25 cellular contexts compared by ENCODE assay signal in the genomic region with DNA sequence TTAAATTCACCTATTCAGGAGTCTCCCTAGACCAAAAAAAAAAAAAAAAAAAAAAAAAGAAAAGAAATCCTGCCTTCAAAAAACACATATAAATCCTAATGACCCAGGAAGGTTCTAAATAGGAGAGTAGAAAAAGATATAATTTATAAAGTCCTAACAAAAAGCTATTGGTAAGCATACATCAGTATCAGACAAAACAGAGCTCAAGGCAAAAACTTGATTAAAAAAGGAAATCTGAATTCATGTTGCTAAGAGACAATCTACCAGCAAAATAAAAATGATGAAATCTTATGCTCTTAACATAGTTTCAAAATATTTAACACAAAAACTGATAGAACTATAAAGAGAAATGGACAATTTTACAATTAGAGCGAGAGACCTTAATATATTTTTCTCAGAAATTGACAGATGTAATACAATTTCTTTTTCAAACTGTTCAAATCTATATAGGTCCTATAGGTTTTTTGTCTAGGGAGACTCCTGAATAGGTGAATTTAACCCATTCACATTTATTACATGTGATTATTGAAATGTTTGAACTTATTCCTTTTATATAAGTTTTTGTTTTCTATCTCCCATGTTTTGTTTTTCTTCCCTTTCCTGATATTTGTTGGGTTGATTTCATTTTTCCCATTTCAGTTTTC. TPM values are rescaled to one million over a fixed set of nuclear protein-coding genes. Genes with fewer than 3 reads are reported as not detected.
DNase-seq lines count a peak whose midpoint lies in the region; ATAC-seq, FAIRE-seq and TF ChIP-seq lines count a peak whose summit lies in the region.
"Had no signal": no experiment of that assay in that cellular context is flagged by ENCODE, and none has a peak within 500 bp of the region (broad histone marks: within the 10 kb centered on the region; RNA-seq: fewer than 3 reads in every experiment).

No MANE protein-coding gene starts in this region.

- no peak overlapping the region for H3K4me3 ChIP-seq in kidney (ENCODE audit: low read length in 2 of 2)
- H3K4me3 ChIP-seq: A549, BLaER1 had no signal

- intact Hi-C loops in kidney (cut with DNase I), result no loop called here

- TF ChIP-seq CTCF in kidney (IDR thresholded peaks at IDR 0.05; ENCODE audit: borderline replicate concordance, extremely low read depth, insufficient read depth), result no peak

- H3K4me1 ChIP-seq in kidney (ENCODE audit: control insufficient read depth in 1 of 2, insufficient read depth in 1 of 2, low read depth in 1 of 2, low read length in 2 of 2), result no peaks in the 10 kb centered on the region
- H3K4me1 ChIP-seq: A549, BE2C had no signal

- DNase-seq in HEK293T (ENCODE audit: extremely low spot score) (no peak), kidney (no peak), Ammon's horn (ENCODE audit: low spot score) (no peak)
- no peak for DNase-seq in stimulated activated CD4-positive, alpha-beta T cell treated with anti-CD3 and anti-CD28 coated beads, Interleukin-1b, Interleukin-23, amount 100 ng/mL, for 48 hours
- DNase-seq: AML-193; BE2C; C1 segment of cervical spinal cord; CD4-positive, alpha-beta memory T cell; CD4-positive, CD25-positive, alpha-beta regulatory T cell; CD8-positive, alpha-beta memory T cell; COR-L47; DMS 273 treated with DMSO at 0.1 percent for 48 hours; DMS153; DMS53; DMS79; DND-41; EL; GF-D8 had no signal

- ATAC-seq in GM18498 (IDR thresholded peaks at IDR 0.05; ENCODE audit: unreplicated experiment), result no peak
- ATAC-seq: A549 had no signal

- peaks cover 0 to 8% of the 10 kb centered on the region in 2 donors for H3K9me3 ChIP-seq in kidney (ENCODE audit: control insufficient read depth in 1 of 2, low read length in 2 of 2)
- H3K9me3 ChIP-seq: BE2C had no signal

- CTCF ChIA-PET in HEK293T (lab: Yijun Ruan, JAX), result no interaction called here

- no peak overlapping the region for H3K27ac ChIP-seq in kidney (ENCODE audit: low read depth in 2 of 2, low read length in 2 of 2)
- H3K27ac ChIP-seq: 22Rv1, A549, BLaER1 had no signal

- no peaks in the 10 kb centered on the region for H3K36me3 ChIP-seq in kidney (ENCODE audit: control insufficient read depth in 1 of 2, insufficient read depth in 2 of 2, low read length in 2 of 2)
- H3K36me3 ChIP-seq: BE2C, BLaER1 had no signal

- peak; percentile 77 for FAIRE-seq in G401.6 (lab: Jason Lieb, UNC)
- peak; percentile 25 for FAIRE-seq in kidney (lab: Jason Lieb, UNC)
- FAIRE-seq: A549, GM12891, GM18507 had no signal

- H3K9ac ChIP-seq in kidney (ENCODE audit: low read length in 2 of 2), result no peak overlapping the region
- H3K9ac ChIP-seq: BLaER1 had no signal

- POLR2A ChIA-PET in HEK293T (lab: Yijun Ruan, JAX), result no interaction called here

TF ChIP-seq in HEK293T, 16 proteins besides CTCF, POLR2A, EP300 and RAD21:
- TF ChIP-seq SUZ12 (IDR thresholded peaks at IDR 0.05) (no peak), ZNF384 (IDR thresholded peaks at IDR 0.05) (peak; percentile 78)

RNA-seq across cellular contexts. Expression of a gene that starts 57.0 kb away (rescaled TPM):
- total RNA-seq in kidney, result 2.8 TPM
- 10.0 TPM for polyA plus RNA-seq in kidney (ENCODE audit: insufficient read depth, low read depth, low replicate concordance)
